Comparison of ENCODE assay signal across 19 cellular contexts in genomic region chr6:63269470-63269869, GRCh38. TPM values are rescaled to one million over a fixed set of nuclear protein-coding genes. Genes with fewer than 3 reads are reported as not detected.
DNase-seq lines count a peak whose midpoint lies in the region; ATAC-seq, FAIRE-seq and TF ChIP-seq lines count a peak whose summit lies in the region.
"Had no signal": no experiment of that assay in that cellular context is flagged by ENCODE, and none has a peak within 500 bp of the region (broad histone marks: within the 10 kb centered on the region; RNA-seq: fewer than 3 reads in every experiment).

No MANE protein-coding gene starts in this region.

- no peak for TF ChIP-seq POLR2A in GM12891 (IDR thresholded peaks at IDR 0.05; ENCODE audit: low read depth, low read length)

- H3K27ac ChIP-seq in right atrium auricular region = no peak overlapping the region
- H3K27ac ChIP-seq: dorsolateral prefrontal cortex, ovary had no signal

- ATAC-seq in GM19351 (IDR thresholded peaks at IDR 0.05; ENCODE audit: unreplicated experiment) (peak; percentile 78), HG02623 (IDR thresholded peaks at IDR 0.05; ENCODE audit: unreplicated experiment) (peak; percentile 56), HG03442 (IDR thresholded peaks at IDR 0.05; ENCODE audit: unreplicated experiment) (peak; percentile 63)
- ATAC-seq: left lobe of liver, Right ventricle myocardium inferior had no signal

- H3K36me3 Mint-ChIP-seq in endothelial cell (ENCODE audit: low read depth, unreplicated experiment) = no peaks in the 10 kb centered on the region
- H3K36me3 Mint-ChIP-seq: brain had no signal

- H3K27ac Mint-ChIP-seq in endothelial cell (ENCODE audit: unreplicated experiment) = no peak overlapping the region
- H3K27ac Mint-ChIP-seq: brain had no signal

- no peak overlapping the region for H3K4me3 ChIP-seq in right atrium auricular region
- H3K4me3 ChIP-seq: dorsolateral prefrontal cortex, ovary had no signal

- H3K36me3 ChIP-seq in right atrium auricular region = no peaks in the 10 kb centered on the region
- H3K36me3 ChIP-seq: ovary had no signal

- peaks cover 2% of the 10 kb centered on the region for H3K27me3 Mint-ChIP-seq in endothelial cell (ENCODE audit: unreplicated experiment)

- no peak for DNase-seq in GM12891 (ENCODE audit: insufficient read length, low spot score)
- DNase-seq in endothelial cell (ENCODE audit: low spot score) = no peak
- no peak for DNase-seq in D721Med (ENCODE audit: insufficient read length, low spot score)
- no peak for DNase-seq in right atrium auricular region (ENCODE audit: low spot score)
- no peak for DNase-seq in activated CD4-positive, alpha-beta T cell treated with anti-CD3 and anti-CD28 coated beads for 1 hour
- DNase-seq: activated naive CD4-positive, alpha-beta T cell treated with anti-CD3 and anti-CD28 coated beads, Interleukin-2, amount 50 U/mL, for 16 hours; Caco-2; dorsolateral prefrontal cortex; GF-D8; NCI-H2029; ovary; stimulated activated CD4-positive, alpha-beta T cell treated with anti-CD3 and anti-CD28 coated beads, Interleukin-12 subunit alpha, Interleukin-12 subunit beta, amount 100 ng/mL, for 4 hours; T-helper 2 cell had no signal

- FAIRE-seq in GM12891 (lab: Jason Lieb, UNC) (peak; percentile 23), D721Med (lab: Jason Lieb, UNC) (no peak)

- TF ChIP-seq CTCF in endothelial cell (IDR thresholded peaks at IDR 0.05; ENCODE audit: unreplicated experiment) (no peak), D721Med (IDR thresholded peaks at IDR 0.05; ENCODE audit: insufficient read depth, missing control alignments) (no peak), right atrium auricular region (IDR thresholded peaks at IDR 0.05) (no peak)

- H3K4me1 Mint-ChIP-seq in endothelial cell (ENCODE audit: unreplicated experiment) = no peaks in the 10 kb centered on the region

- no peaks in the 10 kb centered on the region for H3K9me3 ChIP-seq in right atrium auricular region
- H3K9me3 ChIP-seq: Caco-2, ovary had no signal

- H3K9me3 Mint-ChIP-seq in endothelial cell (ENCODE audit: unreplicated experiment) = peaks cover 9% of the 10 kb centered on the region
- H3K9me3 Mint-ChIP-seq: brain had no signal

- no peaks in the 10 kb centered on the region for H3K27me3 ChIP-seq in right atrium auricular region
- H3K27me3 ChIP-seq: ovary had no signal

- H3K4me1 ChIP-seq in right atrium auricular region = no peaks in the 10 kb centered on the region
- H3K4me1 ChIP-seq: Caco-2 had no signal

- no peak overlapping the region for H3K4me3 Mint-ChIP-seq in endothelial cell (ENCODE audit: unreplicated experiment)
- H3K4me3 Mint-ChIP-seq: brain had no signal

TF ChIP-seq in GM12891, 5 proteins besides CTCF, POLR2A, EP300 and RAD21:
- TF ChIP-seq PAX5 (IDR thresholded peaks at IDR 0.05; ENCODE audit: insufficient read depth, low read length, severe bottlenecking) (no peak), SPI1 (IDR thresholded peaks at IDR 0.05; ENCODE audit: low read depth, low read length) (no peak), TAF1 (IDR thresholded peaks at IDR 0.05; ENCODE audit: low read depth, low read length) (no peak), POLR2AphosphoS5 (IDR thresholded peaks at IDR 0.05; ENCODE audit: low read depth, low read length) (no peak), POU2F2 (IDR thresholded peaks at IDR 0.05; ENCODE audit: low read depth, low read length) (no peak)
TF ChIP-seq in GM12891: peak in this region for 0.

RNA-seq across cellular contexts. Expression of gene LGSN, which starts 50.3 kb away (rescaled TPM):
- polyA plus RNA-seq in GM12891 (2012; ENCODE audit: low read depth, missing spikeins) = not detected
- total RNA-seq in endothelial cell (ENCODE audit: unreplicated experiment) (not detected), right atrium auricular region (not detected)
- total RNA-seq: Right ventricle myocardium inferior had no signal
- polyA plus RNA-seq: ovary had no signal

RNA-seq across cellular contexts. Expression of gene FKBP1C, which starts 58.2 kb away (rescaled TPM):
- 0.81 TPM for polyA plus RNA-seq in GM12891 (2012; ENCODE audit: low read depth, missing spikeins)
- 1.0 TPM for total RNA-seq in endothelial cell (ENCODE audit: unreplicated experiment)
- total RNA-seq in right atrium auricular region = under 1 TPM in 1 of 2 donors, not detected in 1; 0.35 TPM
- total RNA-seq: left lobe of liver had no signal
